Comparison of ENCODE assay signal across 24 cellular contexts in the genomic region with DNA sequence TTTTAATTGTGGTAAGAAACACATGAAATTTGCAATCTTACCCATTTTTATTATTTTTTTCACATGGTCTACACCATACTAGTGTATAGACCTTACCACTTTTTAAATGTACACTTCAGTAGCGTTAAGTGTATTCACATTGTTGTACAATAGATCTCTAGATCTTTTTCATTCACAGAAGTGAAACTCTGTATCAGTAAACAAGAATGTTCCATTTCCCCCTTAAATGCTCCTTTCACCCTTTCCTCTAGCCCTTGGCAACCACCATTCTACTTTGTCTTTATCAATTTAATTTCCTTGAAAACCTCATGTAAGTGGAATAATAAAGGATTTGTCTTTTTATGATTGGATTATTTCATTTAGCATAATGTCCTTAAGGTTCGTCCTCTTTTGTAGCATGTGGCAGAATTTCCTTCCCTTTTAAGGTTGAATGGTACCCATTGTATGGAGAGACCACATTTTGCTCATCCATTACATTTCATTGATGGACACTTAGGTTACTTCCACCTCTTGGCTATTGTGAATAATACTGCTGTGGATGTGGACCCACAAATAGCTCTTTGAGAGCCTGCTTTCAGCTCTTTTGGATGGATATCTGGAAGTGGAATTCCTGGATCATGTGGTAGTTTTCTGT.
DNase-seq lines count a peak whose midpoint lies in the region; ATAC-seq lines count a peak whose summit lies in the region.
"Had no signal": no experiment of that assay in that cellular context is flagged by ENCODE, and none has a peak within 500 bp of the region (broad histone marks: within the 10 kb centered on the region; RNA-seq: fewer than 3 reads in every experiment).

No MANE protein-coding gene starts in this region.

- ATAC-seq in GM18861 (IDR thresholded peaks at IDR 0.05; ENCODE audit: unreplicated experiment) (peak; percentile 36), GM21576 (IDR thresholded peaks at IDR 0.05; ENCODE audit: unreplicated experiment) (peak; percentile 42), HG03139 (IDR thresholded peaks at IDR 0.05; ENCODE audit: unreplicated experiment) (no peak), HG02970 (IDR thresholded peaks at IDR 0.05; ENCODE audit: low FRiP score, unreplicated experiment) (no peak), GM18867 (IDR thresholded peaks at IDR 0.05; ENCODE audit: unreplicated experiment) (no peak), GM19023 (IDR thresholded peaks at IDR 0.05; ENCODE audit: unreplicated experiment) (no peak)
- ATAC-seq: activated CD8-positive, alpha-beta T cell treated with anti-CD3 and anti-CD28 coated beads for 36 hours; mucosa of descending colon; stimulated activated naive CD8-positive, alpha-beta T cell treated with anti-CD3 and anti-CD28 coated beads, Interleukin-15, amount 100 ng/mL, for 72 hours; WTC11 had no signal

- peak; percentile 60 for DNase-seq in MV-4-11 (lab: John Stamatoyannopoulos, UW)
- peak; percentile 7 for DNase-seq in medulla oblongata (ENCODE audit: extremely low spot score)
- DNase-seq: activated CD8-positive, alpha-beta T cell treated with anti-CD3 and anti-CD28 coated beads for 36 hours; activated naive CD4-positive, alpha-beta T cell treated with anti-CD3 and anti-CD28 coated beads for 36 hours; activated T-cell treated with anti-CD3 and anti-CD28 coated beads, Interleukin-2, amount 50 U/mL, for 1 hour; COR-L47; effector CD8-positive, alpha-beta T cell; GM23248; IMR-90; left ventricle myocardium inferior; mucosa of descending colon; NCI-H187; NCI-H446 treated with DMSO at 0.1 percent for 48 hours; NK-92 treated with Interleukin-12 subunit alpha and Interleukin-12 subunit beta, amount 100 ng/mL, for 24 hours; Right ventricle myocardium superior; stimulated activated naive CD8-positive, alpha-beta T cell treated with anti-CD3 and anti-CD28 coated beads, Interleukin-15, amount 100 ng/mL, for 72 hours; upper lobe of left lung had no signal

Comparison
In these comparisons a context has a peak if more than half of its experiments do, and no peak if none do; other contexts are left out.
1. ATAC-seq: peak in GM18861 (single experiment) and GM21576 (single experiment); none in HG03139 (single experiment), HG02970 (single experiment), GM18867 (single experiment) and GM19023 (single experiment).